9 cellular contexts compared by ENCODE assay signal in genomic region chr7:135558881-135559280, GRCh38. TPM values are rescaled to one million over a fixed set of nuclear protein-coding genes. Genes with fewer than 3 reads are reported as not detected.
A peak's percentile ranks its signal among the peaks of the same experiment; 100 is the strongest.
DNase-seq lines count a peak whose midpoint lies in the region; ATAC-seq, FAIRE-seq and TF ChIP-seq lines count a peak whose summit lies in the region.
"Had no signal": no experiment of that assay in that cellular context is flagged by ENCODE, and none has a peak within 500 bp of the region (broad histone marks: within the 10 kb centered on the region; RNA-seq: fewer than 3 reads in every experiment).

No MANE protein-coding gene starts in this region.

- H3K27ac ChIP-seq in HEK293 (ENCODE audit: extremely low read depth, low read depth, low read length) (no peak overlapping the region), kidney (ENCODE audit: low read depth in 2 of 2, low read length in 2 of 2) (no peak overlapping the region), thoracic aorta (peak overlapping the region; percentile 88 to 92), aorta (ENCODE audit: low read depth in 1 of 2, low read length in 2 of 2) (no peak overlapping the region)

- CTCF ChIA-PET in HEK293 (lab: Yijun Ruan, JAX): interaction anchor here (0.6 to 1.2 kb wide), 2 partner anchors 15 to 149 kb away, joined by 4 to 5 read pairs; no protein-coding TSS in a partner anchor

- no peaks in the 10 kb centered on the region for H3K9me3 Mint-ChIP-seq in stimulated activated naive B cell treated with anti-CD40 and anti-IgM and Interleukin-4, amounts not matched to agents 10 μg/mL and 1 μg/mL and 100 μg/mL, for 72 hours
- H3K9me3 Mint-ChIP-seq: HFFc6 had no signal

- no peak for ATAC-seq in thoracic aorta (ENCODE audit: insufficient number of reproducible peaks, low FRiP score, low read depth)
- no peak for ATAC-seq in aorta (ENCODE audit: low FRiP score)
- ATAC-seq in HG03460 (IDR thresholded peaks at IDR 0.05; ENCODE audit: unreplicated experiment): no peak
- no peak for ATAC-seq in stimulated activated naive B cell treated with anti-CD40 and anti-IgM and Interleukin-4, amounts not matched to agents 10 μg/mL and 1 μg/mL and 100 μg/mL, for 72 hours (replicated peaks)

- no peaks in the 10 kb centered on the region for H3K27me3 Mint-ChIP-seq in stimulated activated naive B cell treated with anti-CD40 and anti-IgM and Interleukin-4, amounts not matched to agents 10 μg/mL and 1 μg/mL and 100 μg/mL, for 72 hours

- in situ Hi-C loops in astrocyte of the cerebellum (cut with HindIII; ENCODE audit: low sequenced_read_pairs): no loop called here

- no peak for FAIRE-seq in kidney (lab: Jason Lieb, UNC)

- DNase-seq in astrocyte of the cerebellum (ENCODE audit: low read depth) (no peak), kidney (no peak), thoracic aorta (ENCODE audit: low spot score) (no peak), aorta (no peak), iPS-NIHi11 (ENCODE audit: low spot score) (no peak)
- no peak for DNase-seq in stimulated activated naive B cell treated with anti-CD40 and anti-IgM and Interleukin-4, amounts not matched to agents 10 μg/mL and 1 μg/mL and 100 μg/mL, for 72 hours

- peaks cover 13 to 27% of the 10 kb centered on the region in 2 donors for H3K4me1 Mint-ChIP-seq in stimulated activated naive B cell treated with anti-CD40 and anti-IgM and Interleukin-4, amounts not matched to agents 10 μg/mL and 1 μg/mL and 100 μg/mL, for 72 hours

- H3K4me1 ChIP-seq in HEK293 (ENCODE audit: control insufficient read depth, insufficient read depth, low read length): no peaks in the 10 kb centered on the region
- H3K4me1 ChIP-seq in kidney (ENCODE audit: control insufficient read depth in 1 of 2, insufficient read depth in 1 of 2, low read depth in 1 of 2, low read length in 2 of 2): peaks cover 0 to 3% of the 10 kb centered on the region in 2 donors
- peaks cover 8 to 17% of the 10 kb centered on the region in 2 donors for H3K4me1 ChIP-seq in thoracic aorta (ENCODE audit: control insufficient read depth in 1 of 2, low read depth in 2 of 2)
- no peaks in the 10 kb centered on the region for H3K4me1 ChIP-seq in aorta (ENCODE audit: control insufficient read depth in 1 of 2, insufficient read depth in 2 of 2, low read length in 2 of 2)

- no peak overlapping the region for H3K27ac Mint-ChIP-seq in stimulated activated naive B cell treated with anti-CD40 and anti-IgM and Interleukin-4, amounts not matched to agents 10 μg/mL and 1 μg/mL and 100 μg/mL, for 72 hours
- H3K27ac Mint-ChIP-seq: HFFc6 had no signal

- H3K4me3 ChIP-seq in HEK293 (ENCODE audit: low read depth, low read length): peak overlapping the region; percentile 99
- H3K4me3 ChIP-seq in astrocyte of the cerebellum (ENCODE audit: low read depth, low read length): peak overlapping the region; percentile 74
- H3K4me3 ChIP-seq in kidney (ENCODE audit: low read length in 2 of 2): peak overlapping the region; percentile 98
- H3K4me3 ChIP-seq in thoracic aorta: peak overlapping the region; percentile 78
- H3K4me3 ChIP-seq in aorta (ENCODE audit: low read length in 2 of 2): peak overlapping the region in 1 of 2 donors; percentile 70

- peaks cover 0 to 5% of the 10 kb centered on the region in 2 experiments; a peak in 2 of 3 replicates for H3K36me3 ChIP-seq in HEK293 (ENCODE audit: control insufficient read depth in 2 of 2, insufficient read depth in 1 of 2, low read length in 2 of 2)
- no peaks in the 10 kb centered on the region for H3K36me3 ChIP-seq in kidney (ENCODE audit: control insufficient read depth in 1 of 2, insufficient read depth in 2 of 2, low read length in 2 of 2)
- H3K36me3 ChIP-seq in thoracic aorta: no peaks in the 10 kb centered on the region
- no peaks in the 10 kb centered on the region for H3K36me3 ChIP-seq in aorta (ENCODE audit: control insufficient read depth in 1 of 2, insufficient read depth in 2 of 2, low read length in 1 of 2)

- intact Hi-C loops in kidney (cut with DNase I): no loop called here
- intact Hi-C loops in aorta (cut with DNase I): loop anchor here (1.0 to 5.0 kb wide), 3 partner anchors 47 to 278 kb away; partner anchors contain the start of gene CNOT4 (in 1 of the 2)

- H3K9ac ChIP-seq in kidney (ENCODE audit: low read length in 2 of 2): peak overlapping the region; percentile 15 to 98

- WGBS in aorta, 2 donors: 43 to 45% methylated on average over 5 of the region's 5 CpGs

- POLR2A ChIA-PET in HEK293 (lab: Yijun Ruan, JAX): interaction anchor here (0.6 kb wide), 1 partner anchor 49 kb away, joined by 3 read pairs; no protein-coding TSS in a partner anchor

- H3K4me3 Mint-ChIP-seq in stimulated activated naive B cell treated with anti-CD40 and anti-IgM and Interleukin-4, amounts not matched to agents 10 μg/mL and 1 μg/mL and 100 μg/mL, for 72 hours: no peak overlapping the region
- H3K4me3 Mint-ChIP-seq: HFFc6 had no signal

- TF ChIP-seq CTCF in HEK293 (tag by site-specific recombination; IDR thresholded peaks at IDR 0.05) (no peak), astrocyte of the cerebellum (IDR thresholded peaks at IDR 0.05; ENCODE audit: low read depth, low read length, missing control alignments) (no peak), kidney (IDR thresholded peaks at IDR 0.05; ENCODE audit: borderline replicate concordance, extremely low read depth, insufficient read depth) (no peak), thoracic aorta (IDR thresholded peaks at IDR 0.05) (no peak)

- H3K27me3 ChIP-seq in thoracic aorta (replicated peaks; ENCODE audit: insufficient read depth) (no peaks in the 10 kb centered on the region), aorta (ENCODE audit: control insufficient read depth in 1 of 2, insufficient read depth in 2 of 2, low read length in 1 of 2) (no peaks in the 10 kb centered on the region)

- H3K9me3 ChIP-seq in HEK293 (ENCODE audit: control insufficient read depth, insufficient read depth, low read depth, low read length) (no peaks in the 10 kb centered on the region), kidney (ENCODE audit: control insufficient read depth in 1 of 2, low read length in 2 of 2) (no peaks in the 10 kb centered on the region), thoracic aorta (no peaks in the 10 kb centered on the region), aorta (ENCODE audit: control insufficient read depth, low read length) (no peaks in the 10 kb centered on the region)

- H3K36me3 Mint-ChIP-seq in stimulated activated naive B cell treated with anti-CD40 and anti-IgM and Interleukin-4, amounts not matched to agents 10 μg/mL and 1 μg/mL and 100 μg/mL, for 72 hours: peaks cover 7 to 10% of the 10 kb centered on the region in 2 donors

TF ChIP-seq in HEK293, 187 proteins besides CTCF, POLR2A, EP300 and RAD21:
- TF ChIP-seq ZNF211 (tag by site-specific recombination; IDR thresholded peaks at IDR 0.05; ENCODE audit: low read depth): no peak
- peak; percentile 90; the same call in 1 of the 2 replicates for TF ChIP-seq ZNF664 (tag by site-specific recombination; IDR thresholded peaks at IDR 0.05)
- no peak for TF ChIP-seq ZNF768 (tag by site-specific recombination; IDR thresholded peaks at IDR 0.05)
- no peak for TF ChIP-seq SCRT1 (tag by site-specific recombination; IDR thresholded peaks at IDR 0.05; ENCODE audit: borderline replicate concordance)

RNA-seq across cellular contexts. Expression of gene NUP205, which starts 1.2 kb away (rescaled TPM):
- 40.7 TPM for total RNA-seq in kidney
- 20.5 TPM for polyA plus RNA-seq in kidney (ENCODE audit: insufficient read depth, low read depth, low replicate concordance)
- 10 to 100 TPM; 28.3 to 30.1 TPM for total RNA-seq in thoracic aorta
- total RNA-seq in aorta: 10 to 100 TPM; 33.9 to 40.9 TPM
- 10 to 100 TPM in 1 of 2 donors, 1 to 10 TPM in 1; 4.9 to 26.3 TPM for polyA plus RNA-seq in aorta

RNA-seq across cellular contexts. Expression of gene CNOT4, which starts 49.0 kb away (rescaled TPM):
- total RNA-seq in kidney (26.2 TPM), thoracic aorta (10 to 100 TPM; 19.5 to 22.4 TPM), aorta (10 to 100 TPM; 29.0 to 35.9 TPM)
- polyA plus RNA-seq in kidney (ENCODE audit: insufficient read depth, low read depth, low replicate concordance) (8.4 TPM), aorta (1 to 10 TPM; 6.8 to 8.8 TPM)

Comparison
In these comparisons a context has a peak if more than half of its experiments do, and no peak if none do; other contexts are left out.
1. H3K27ac ChIP-seq: peak in thoracic aorta (2 of 2); none in HEK293 (single experiment), kidney (0 of 2) and aorta (0 of 2).